Comparison of ENCODE assay signal across 11 cellular contexts in genomic region chr19:49491804-49492572, GRCh38. TPM values are rescaled to one million over a fixed set of nuclear protein-coding genes. Genes with fewer than 3 reads are reported as not detected.
DNase-seq lines count a peak whose midpoint lies in the region; ATAC-seq and TF ChIP-seq lines count a peak whose summit lies in the region.
"Had no signal": no experiment of that assay in that cellular context is flagged by ENCODE, and none has a peak within 500 bp of the region (broad histone marks: within the 10 kb centered on the region; RNA-seq: fewer than 3 reads in every experiment).

No MANE protein-coding gene starts in this region.

- no peak for TF ChIP-seq CTCF in KMS-11 (conservative IDR thresholded peaks at IDR 0.05; ENCODE audit: low read depth, low read length)
- no peak for TF ChIP-seq CTCF in osteocyte (IDR thresholded peaks at IDR 0.05)

- H3K4me3 ChIP-seq in KMS-11 (IDR thresholded peaks at IDR 0.05; ENCODE audit: insufficient read depth, low read depth, low read length) = no peak overlapping the region
- H3K4me3 ChIP-seq: thyroid gland had no signal

- H3K36me3 Mint-ChIP-seq in activated CD4-positive, alpha-beta T cell treated with anti-CD3 and anti-CD28 coated beads, Interleukin-2, amount 10 ng/mL, durations not matched to agents 7 days and 5 days (ENCODE audit: low read depth) = peaks cover 66% of the 10 kb centered on the region
- peaks cover 53% of the 10 kb centered on the region for H3K36me3 Mint-ChIP-seq in activated naive CD8-positive, alpha-beta T cell treated with anti-CD3 and anti-CD28 coated beads, Interleukin-2, amount 10 ng/mL, durations not matched to agents 7 days and 5 days
- peaks cover 46% of the 10 kb centered on the region for H3K36me3 Mint-ChIP-seq in osteocyte (ENCODE audit: unreplicated experiment)

- H3K9me3 Mint-ChIP-seq in activated CD4-positive, alpha-beta T cell treated with anti-CD3 and anti-CD28 coated beads, Interleukin-2, amount 10 ng/mL, durations not matched to agents 7 days and 5 days = no peaks in the 10 kb centered on the region
- H3K9me3 Mint-ChIP-seq in activated naive CD8-positive, alpha-beta T cell treated with anti-CD3 and anti-CD28 coated beads, Interleukin-2, amount 10 ng/mL, durations not matched to agents 7 days and 5 days = no peaks in the 10 kb centered on the region
- no peaks in the 10 kb centered on the region for H3K9me3 Mint-ChIP-seq in osteocyte (ENCODE audit: unreplicated experiment)

- POLR2A ChIA-PET in activated CD4-positive, alpha-beta T cell treated with anti-CD3 and anti-CD28 coated beads, Interleukin-2, amount 10 ng/mL, durations not matched to agents 7 days and 5 days (lab: Charles Lee) = interaction anchor here (1.5 kb wide), 1 partner anchor 19 kb away, joined by 4 read pairs; no protein-coding TSS in a partner anchor
- POLR2A ChIA-PET in activated naive CD8-positive, alpha-beta T cell treated with anti-CD3 and anti-CD28 coated beads, Interleukin-2, amount 10 ng/mL, durations not matched to agents 7 days and 5 days (lab: Charles Lee) = interaction anchor here (0.6 to 1.5 kb wide), 5 partner anchors 13 to 62 kb away, joined by 3 to 7 read pairs (median 5); partner anchors contain the start of genes ALDH16A1 and FLT3LG

- H3K4me1 ChIP-seq in KMS-11 (ENCODE audit: low read depth, poor library complexity, severe bottlenecking) = peaks cover 17% of the 10 kb centered on the region

- peak overlapping the region; percentile 46 for H3K27ac Mint-ChIP-seq in activated CD4-positive, alpha-beta T cell treated with anti-CD3 and anti-CD28 coated beads, Interleukin-2, amount 10 ng/mL, durations not matched to agents 7 days and 5 days
- peak overlapping the region; percentile 56 for H3K27ac Mint-ChIP-seq in activated naive CD8-positive, alpha-beta T cell treated with anti-CD3 and anti-CD28 coated beads, Interleukin-2, amount 10 ng/mL, durations not matched to agents 7 days and 5 days
- peak overlapping the region; percentile 65 for H3K27ac Mint-ChIP-seq in osteocyte (ENCODE audit: unreplicated experiment)

- H2AFZ ChIP-seq in KMS-11 (ENCODE audit: low read depth) = no peak overlapping the region

- no peak for DNase-seq in activated CD4-positive, alpha-beta T cell treated with anti-CD3 and anti-CD28 coated beads, Interleukin-2, amount 10 ng/mL, durations not matched to agents 7 days and 5 days
- no peak for DNase-seq in activated CD4-positive, alpha-beta T cell treated with anti-CD3 and anti-CD28 coated beads, Interleukin-2, amount 50 U/mL, for 4 hours
- DNase-seq in activated naive CD8-positive, alpha-beta T cell treated with anti-CD3 and anti-CD28 coated beads, Interleukin-2, amount 10 ng/mL, durations not matched to agents 7 days and 5 days = no peak
- DNase-seq in osteocyte (ENCODE audit: extremely low spot score, unreplicated experiment) (no peak), OCI-M1 (lab: John Stamatoyannopoulos, UW) (no peak)
- DNase-seq in stimulated activated CD4-positive, alpha-beta T cell treated with anti-CD3 and anti-CD28 coated beads, Interleukin-2, amount 100 ng/mL, for 24 hours = no peak
- DNase-seq: nucleus accumbens; stimulated activated CD4-positive, alpha-beta T cell treated with anti-CD3 and anti-CD28 coated beads, Interleukin-2, amount 100 ng/mL, for 48 hours; thyroid gland had no signal

- H3K27me3 Mint-ChIP-seq in activated CD4-positive, alpha-beta T cell treated with anti-CD3 and anti-CD28 coated beads, Interleukin-2, amount 10 ng/mL, durations not matched to agents 7 days and 5 days = no peaks in the 10 kb centered on the region
- no peaks in the 10 kb centered on the region for H3K27me3 Mint-ChIP-seq in activated naive CD8-positive, alpha-beta T cell treated with anti-CD3 and anti-CD28 coated beads, Interleukin-2, amount 10 ng/mL, durations not matched to agents 7 days and 5 days
- no peaks in the 10 kb centered on the region for H3K27me3 Mint-ChIP-seq in osteocyte (ENCODE audit: unreplicated experiment)

- H3K4me2 ChIP-seq in KMS-11 = no peak overlapping the region

- peaks cover 14% of the 10 kb centered on the region for H4K20me1 ChIP-seq in KMS-11 (ENCODE audit: insufficient read depth)

- H3K4me1 Mint-ChIP-seq in activated CD4-positive, alpha-beta T cell treated with anti-CD3 and anti-CD28 coated beads, Interleukin-2, amount 10 ng/mL, durations not matched to agents 7 days and 5 days = peaks cover 52% of the 10 kb centered on the region
- peaks cover 33% of the 10 kb centered on the region for H3K4me1 Mint-ChIP-seq in activated naive CD8-positive, alpha-beta T cell treated with anti-CD3 and anti-CD28 coated beads, Interleukin-2, amount 10 ng/mL, durations not matched to agents 7 days and 5 days
- H3K4me1 Mint-ChIP-seq in osteocyte (ENCODE audit: unreplicated experiment) = peaks cover 25% of the 10 kb centered on the region

- no peak for ATAC-seq in activated naive CD8-positive, alpha-beta T cell treated with anti-CD3 and anti-CD28 coated beads, Interleukin-2, amount 10 ng/mL, durations not matched to agents 7 days and 5 days (ENCODE audit: low read depth)
- no peak for ATAC-seq in GM18868 (IDR thresholded peaks at IDR 0.05; ENCODE audit: unreplicated experiment)

- no peaks in the 10 kb centered on the region for H3K27me3 ChIP-seq in KMS-11 (ENCODE audit: insufficient read depth, low read depth)
- H3K27me3 ChIP-seq: thyroid gland had no signal

- peak overlapping the region; percentile 20; the same call in 1 of the 2 replicates for H3K27ac ChIP-seq in KMS-11
- H3K27ac ChIP-seq: thyroid gland had no signal

- CTCF ChIA-PET in activated CD4-positive, alpha-beta T cell treated with anti-CD3 and anti-CD28 coated beads, Interleukin-2, amount 10 ng/mL, durations not matched to agents 7 days and 5 days (lab: Charles Lee) = interaction anchor here (0.7 to 1.2 kb wide), 3 partner anchors 14 to 187 kb away, joined by 3 to 5 read pairs (median 3); no protein-coding TSS in a partner anchor

- peaks cover 44% of the 10 kb centered on the region for H3K79me2 ChIP-seq in KMS-11 (ENCODE audit: insufficient read depth, low read depth)

- peak overlapping the region; percentile 2 for H3K4me3 Mint-ChIP-seq in activated CD4-positive, alpha-beta T cell treated with anti-CD3 and anti-CD28 coated beads, Interleukin-2, amount 10 ng/mL, durations not matched to agents 7 days and 5 days
- no peak overlapping the region for H3K4me3 Mint-ChIP-seq in activated naive CD8-positive, alpha-beta T cell treated with anti-CD3 and anti-CD28 coated beads, Interleukin-2, amount 10 ng/mL, durations not matched to agents 7 days and 5 days
- no peak overlapping the region for H3K4me3 Mint-ChIP-seq in osteocyte (ENCODE audit: unreplicated experiment)

- H3K36me3 ChIP-seq in KMS-11 (ENCODE audit: insufficient read depth) = peaks cover 41% of the 10 kb centered on the region; the same call in 1 of the 2 replicates

- H3K9ac ChIP-seq in KMS-11 = no peak overlapping the region

RNA-seq across cellular contexts. Expression of gene RPS11, which starts 4.2 kb away (rescaled TPM):
- 1,000 to 10,000 TPM; 1,996 to 2,084 TPM for total RNA-seq in activated CD4-positive, alpha-beta T cell treated with anti-CD3 and anti-CD28 coated beads, Interleukin-2, amount 10 ng/mL, durations not matched to agents 7 days and 5 days
- 1,000 to 10,000 TPM; 2,412 to 2,445 TPM for total RNA-seq in activated naive CD8-positive, alpha-beta T cell treated with anti-CD3 and anti-CD28 coated beads, Interleukin-2, amount 10 ng/mL, durations not matched to agents 7 days and 5 days
- 1,892 and 1,912 TPM in 2 replicates for total RNA-seq in osteocyte

RNA-seq across cellular contexts. Expression of gene RPL13A, which starts 4.6 kb away (rescaled TPM):
- total RNA-seq in activated CD4-positive, alpha-beta T cell treated with anti-CD3 and anti-CD28 coated beads, Interleukin-2, amount 10 ng/mL, durations not matched to agents 7 days and 5 days = 1,000 to 10,000 TPM; 2,327 to 2,349 TPM
- 1,000 to 10,000 TPM; 2,936 to 3,173 TPM for total RNA-seq in activated naive CD8-positive, alpha-beta T cell treated with anti-CD3 and anti-CD28 coated beads, Interleukin-2, amount 10 ng/mL, durations not matched to agents 7 days and 5 days
- 2,592 and 2,617 TPM in 2 replicates for total RNA-seq in osteocyte

RNA-seq across cellular contexts. Expression of gene FLT3LG, which starts 18.0 kb away (rescaled TPM):
- total RNA-seq in activated CD4-positive, alpha-beta T cell treated with anti-CD3 and anti-CD28 coated beads, Interleukin-2, amount 10 ng/mL, durations not matched to agents 7 days and 5 days = 100 to 1,000 TPM; 348 to 355 TPM
- total RNA-seq in activated naive CD8-positive, alpha-beta T cell treated with anti-CD3 and anti-CD28 coated beads, Interleukin-2, amount 10 ng/mL, durations not matched to agents 7 days and 5 days = 100 to 1,000 TPM; 250 to 282 TPM
- 10.8 and 11.3 TPM in 2 replicates for total RNA-seq in osteocyte

RNA-seq across cellular contexts. Expression of gene FCGRT, which starts 20.5 kb away (rescaled TPM):
- total RNA-seq in activated CD4-positive, alpha-beta T cell treated with anti-CD3 and anti-CD28 coated beads, Interleukin-2, amount 10 ng/mL, durations not matched to agents 7 days and 5 days = 10 to 100 TPM; 25.0 to 27.4 TPM
- total RNA-seq in activated naive CD8-positive, alpha-beta T cell treated with anti-CD3 and anti-CD28 coated beads, Interleukin-2, amount 10 ng/mL, durations not matched to agents 7 days and 5 days = 10 to 100 TPM; 19.8 to 24.4 TPM
- 253 and 278 TPM in 2 replicates for total RNA-seq in osteocyte

RNA-seq across cellular contexts. Expression of gene RCN3, which starts 35.8 kb away (rescaled TPM):
- 1 to 10 TPM; 4.2 TPM for total RNA-seq in activated CD4-positive, alpha-beta T cell treated with anti-CD3 and anti-CD28 coated beads, Interleukin-2, amount 10 ng/mL, durations not matched to agents 7 days and 5 days
- total RNA-seq in activated naive CD8-positive, alpha-beta T cell treated with anti-CD3 and anti-CD28 coated beads, Interleukin-2, amount 10 ng/mL, durations not matched to agents 7 days and 5 days = 1 to 10 TPM; 1.6 to 2.4 TPM
- total RNA-seq in osteocyte = 81.3 and 85.0 TPM in 2 replicates

Comparison
In these comparisons a context has a peak if more than half of its experiments do, and no peak if none do; other contexts are left out.
1. RNA of gene FLT3LG, which starts 18.0 kb away (total RNA-seq): 348 to 355 TPM in activated CD4-positive, alpha-beta T cell treated with anti-CD3 and anti-CD28 coated beads, Interleukin-2, amount 10 ng/mL, durations not matched to agents 7 days and 5 days and 250 to 282 TPM in activated naive CD8-positive, alpha-beta T cell treated with anti-CD3 and anti-CD28 coated beads, Interleukin-2, amount 10 ng/mL, durations not matched to agents 7 days and 5 days; 10.8 to 11.3 TPM in osteocyte; every median in the first group is over 10 times any median in the second.
2. Peak in every context shown above with its lines, with median percentiles within 50 percentile points of each other: H3K27ac Mint-ChIP-seq.